18 cellular contexts compared by ENCODE assay signal in genomic region chr2:196144513-196145126, GRCh38. TPM values are rescaled to one million over a fixed set of nuclear protein-coding genes. Genes with fewer than 3 reads are reported as not detected.
A peak's percentile ranks its signal among the peaks of the same experiment; 100 is the strongest.
DNase-seq lines count a peak whose midpoint lies in the region; ATAC-seq and TF ChIP-seq lines count a peak whose summit lies in the region.
"Had no signal": no experiment of that assay in that cellular context is flagged by ENCODE, and none has a peak within 500 bp of the region (broad histone marks: within the 10 kb centered on the region; RNA-seq: fewer than 3 reads in every experiment).

No MANE protein-coding gene starts in this region.

- H3K27ac Mint-ChIP-seq in CD4-positive, alpha-beta memory T cell: peak overlapping the region; percentile 30 to 92 (median 81)
- H3K27ac Mint-ChIP-seq in HFFc6: peak overlapping the region; percentile 38
- H3K27ac Mint-ChIP-seq in activated naive CD8-positive, alpha-beta T cell treated with anti-CD3 and anti-CD28 coated beads for 36 hours: peak overlapping the region; percentile 91
- H3K27ac Mint-ChIP-seq in natural killer cell treated with Interleukin-12 subunit alpha and Interleukin-12 subunit beta and Interleukin-15 and Interleukin-18, amount 100 ng/mL, for 72 hours: peak overlapping the region; percentile 22 to 52
- H3K27ac Mint-ChIP-seq: brain had no signal

- peaks cover 70% of the 10 kb centered on the region for H3K36me3 ChIP-seq in CD4-positive, alpha-beta memory T cell (ENCODE audit: insufficient read depth, low read length)

- POLR2A ChIA-PET in CD4-positive, alpha-beta memory T cell (lab: Charles Lee; ENCODE audit: partially characterized antibody): interaction anchor here (0.5 to 4.1 kb wide), 16 partner anchors 8 to 467 kb away, joined by 3 to 21 read pairs (median 4); partner anchors contain the start of gene STK17B

- H3K4me3 ChIP-seq in CD4-positive, alpha-beta memory T cell (ENCODE audit: low read length in 2 of 2): no peak overlapping the region
- H3K4me3 ChIP-seq: BLaER1, heart right ventricle, thoracic aorta had no signal

- H3K27ac ChIP-seq in CD4-positive, alpha-beta memory T cell (ENCODE audit: low read depth, low read length): peak overlapping the region; percentile 19
- H3K27ac ChIP-seq: BLaER1, heart right ventricle, thoracic aorta had no signal

- TF ChIP-seq CTCF in HFFc6 (IDR thresholded peaks at IDR 0.05): no peak

- H3K36me3 Mint-ChIP-seq in CD4-positive, alpha-beta memory T cell: peaks cover 69 to 88% of the 10 kb centered on the region in 2 donors
- H3K36me3 Mint-ChIP-seq in HFFc6 (ENCODE audit: low read depth): peaks cover 48% of the 10 kb centered on the region
- peaks cover 80% of the 10 kb centered on the region for H3K36me3 Mint-ChIP-seq in activated naive CD8-positive, alpha-beta T cell treated with anti-CD3 and anti-CD28 coated beads for 36 hours
- peaks cover 39% of the 10 kb centered on the region for H3K36me3 Mint-ChIP-seq in natural killer cell treated with Interleukin-12 subunit alpha and Interleukin-12 subunit beta and Interleukin-15 and Interleukin-18, amount 100 ng/mL, for 72 hours

- peaks cover 0 to 2% (median 0%) of the 10 kb centered on the region in 8 donors for H3K9me3 Mint-ChIP-seq in CD4-positive, alpha-beta memory T cell
- no peaks in the 10 kb centered on the region for H3K9me3 Mint-ChIP-seq in HFFc6
- peaks cover 1% of the 10 kb centered on the region for H3K9me3 Mint-ChIP-seq in activated naive CD8-positive, alpha-beta T cell treated with anti-CD3 and anti-CD28 coated beads for 36 hours
- no peaks in the 10 kb centered on the region for H3K9me3 Mint-ChIP-seq in natural killer cell treated with Interleukin-12 subunit alpha and Interleukin-12 subunit beta and Interleukin-15 and Interleukin-18, amount 100 ng/mL, for 72 hours
- H3K9me3 Mint-ChIP-seq: brain had no signal

- H3K27me3 ChIP-seq in CD4-positive, alpha-beta memory T cell (ENCODE audit: insufficient read depth, low read length): no peaks in the 10 kb centered on the region
- H3K27me3 ChIP-seq: BLaER1, heart right ventricle had no signal

- no peaks in the 10 kb centered on the region for H3K27me3 Mint-ChIP-seq in CD4-positive, alpha-beta memory T cell
- H3K27me3 Mint-ChIP-seq in HFFc6 (ENCODE audit: insufficient read depth): no peaks in the 10 kb centered on the region
- no peaks in the 10 kb centered on the region for H3K27me3 Mint-ChIP-seq in activated naive CD8-positive, alpha-beta T cell treated with anti-CD3 and anti-CD28 coated beads for 36 hours
- H3K27me3 Mint-ChIP-seq in natural killer cell treated with Interleukin-12 subunit alpha and Interleukin-12 subunit beta and Interleukin-15 and Interleukin-18, amount 100 ng/mL, for 72 hours: no peaks in the 10 kb centered on the region
- H3K27me3 Mint-ChIP-seq: brain had no signal

- CTCF ChIA-PET in CD4-positive, alpha-beta memory T cell (lab: Charles Lee; ENCODE audit: partially characterized antibody): interaction anchor here (0.9 to 2.8 kb wide), 8 partner anchors 10 to 147 kb away, joined by 3 to 14 read pairs (median 4); partner anchors contain the start of gene DNAH7

- peaks cover 43 to 86% (median 65%) of the 10 kb centered on the region in 4 donors for H3K4me1 Mint-ChIP-seq in CD4-positive, alpha-beta memory T cell
- peaks cover 30% of the 10 kb centered on the region for H3K4me1 Mint-ChIP-seq in HFFc6 (ENCODE audit: low read depth)
- H3K4me1 Mint-ChIP-seq in activated naive CD8-positive, alpha-beta T cell treated with anti-CD3 and anti-CD28 coated beads for 36 hours: peaks cover 80% of the 10 kb centered on the region
- H3K4me1 Mint-ChIP-seq in natural killer cell treated with Interleukin-12 subunit alpha and Interleukin-12 subunit beta and Interleukin-15 and Interleukin-18, amount 100 ng/mL, for 72 hours (ENCODE audit: low read depth in 2 of 2): peaks cover 39 to 44% of the 10 kb centered on the region in 2 donors
- H3K4me1 Mint-ChIP-seq: brain had no signal

- ATAC-seq in natural killer cell treated with Interleukin-12 subunit alpha and Interleukin-12 subunit beta and Interleukin-15 and Interleukin-18, amount 100 ng/mL, for 72 hours: peak; percentile 31 to 36
- ATAC-seq in HG02884 (IDR thresholded peaks at IDR 0.05; ENCODE audit: unreplicated experiment): no peak
- ATAC-seq in GM21381 (IDR thresholded peaks at IDR 0.05; ENCODE audit: unreplicated experiment): no peak
- ATAC-seq: heart right ventricle, Right ventricle myocardium inferior had no signal

- intact Hi-C loops in CD4-positive, alpha-beta memory T cell (cut with micrococcal nuclease): loop anchor here (1.0 kb wide), 1 partner anchor 11 kb away; no protein-coding TSS in a partner anchor

- peak overlapping the region in 7 of 8 donors; percentile 13 to 73 (median 44) for H3K4me3 Mint-ChIP-seq in CD4-positive, alpha-beta memory T cell
- H3K4me3 Mint-ChIP-seq in HFFc6: no peak overlapping the region
- no peak overlapping the region for H3K4me3 Mint-ChIP-seq in activated naive CD8-positive, alpha-beta T cell treated with anti-CD3 and anti-CD28 coated beads for 36 hours
- peak overlapping the region; percentile 1 for H3K4me3 Mint-ChIP-seq in natural killer cell treated with Interleukin-12 subunit alpha and Interleukin-12 subunit beta and Interleukin-15 and Interleukin-18, amount 100 ng/mL, for 72 hours
- H3K4me3 Mint-ChIP-seq: brain had no signal

- no peaks in the 10 kb centered on the region for H3K9me3 ChIP-seq in CD4-positive, alpha-beta memory T cell (ENCODE audit: control insufficient read depth in 1 of 2, low read length in 2 of 2)
- H3K9me3 ChIP-seq: heart right ventricle, thoracic aorta had no signal

- DNase-seq in CD4-positive, alpha-beta memory T cell: peak in 1 of 5 donors; percentile 25
- DNase-seq in HFFc6 (no peak), NAMALWA (ENCODE audit: low spot score) (no peak)
- DNase-seq in activated naive CD8-positive, alpha-beta T cell treated with anti-CD3 and anti-CD28 coated beads for 36 hours: no peak
- DNase-seq in natural killer cell treated with Interleukin-12 subunit alpha and Interleukin-12 subunit beta and Interleukin-15 and Interleukin-18, amount 100 ng/mL, for 72 hours (ENCODE audit: low spot score): no peak
- DNase-seq: activated CD4-positive, alpha-beta T cell treated with anti-CD3 and anti-CD28 coated beads for 48 hours; activated effector memory CD4-positive, alpha-beta T cell treated with Interleukin-2 at 50 U/mL for 16 hours; dermis blood vessel endothelial cell; heart right ventricle; islet precursor cell; NCI-H1436 treated with DMSO at 0.1 percent for 48 hours; NCI-H226 had no signal

- H3K4me1 ChIP-seq in CD4-positive, alpha-beta memory T cell (ENCODE audit: insufficient read depth, low read length): peaks cover 81% of the 10 kb centered on the region
- H3K4me1 ChIP-seq: BLaER1 had no signal

RNA-seq across cellular contexts. Expression of gene STK17B, which starts 26.8 kb away (rescaled TPM):
- total RNA-seq in CD4-positive, alpha-beta memory T cell: 100 to 1,000 TPM; 234 to 243 TPM
- 10 to 100 TPM; 79.7 to 93.1 TPM for polyA plus RNA-seq in CD4-positive, alpha-beta memory T cell
- 10 to 100 TPM; 26.7 to 39.8 (median 32.5) TPM for total RNA-seq in HFFc6 (2021; fragmentation: NEBNext Ultra II Directional; extraction: Animal tissue kit (Norgen Biotek cat#: 25700))
- total RNA-seq in activated naive CD8-positive, alpha-beta T cell treated with anti-CD3 and anti-CD28 coated beads for 36 hours: 100 to 1,000 TPM; 151 to 157 TPM
- total RNA-seq in natural killer cell treated with Interleukin-12 subunit alpha and Interleukin-12 subunit beta and Interleukin-15 and Interleukin-18, amount 100 ng/mL, for 72 hours: 100 to 1,000 TPM; 162 to 182 TPM

Comparison
In these comparisons a context has a peak if more than half of its experiments do, and no peak if none do; other contexts are left out.
1. H3K27ac Mint-ChIP-seq: peak in every context shown above with its lines; median percentile 91 in activated naive CD8-positive, alpha-beta T cell treated with anti-CD3 and anti-CD28 coated beads for 36 hours; 81 in CD4-positive, alpha-beta memory T cell; 38 in HFFc6; 37 in natural killer cell treated with Interleukin-12 subunit alpha and Interleukin-12 subunit beta and Interleukin-15 and Interleukin-18, amount 100 ng/mL, for 72 hours.
2. H3K4me3 Mint-ChIP-seq: peak in CD4-positive, alpha-beta memory T cell (7 of 8) and natural killer cell treated with Interleukin-12 subunit alpha and Interleukin-12 subunit beta and Interleukin-15 and Interleukin-18, amount 100 ng/mL, for 72 hours (single experiment); none in HFFc6 (single experiment) and activated naive CD8-positive, alpha-beta T cell treated with anti-CD3 and anti-CD28 coated beads for 36 hours (single experiment).
3. ATAC-seq: peak in natural killer cell treated with Interleukin-12 subunit alpha and Interleukin-12 subunit beta and Interleukin-15 and Interleukin-18, amount 100 ng/mL, for 72 hours (2 of 2); none in HG02884 (single experiment) and GM21381 (single experiment).